20 cellular contexts compared by ENCODE assay signal in genomic region chr16:49587051-49587450, GRCh38.
DNase-seq lines count a peak whose midpoint lies in the region; ATAC-seq and TF ChIP-seq lines count a peak whose summit lies in the region.
"Had no signal": no experiment of that assay in that cellular context is flagged by ENCODE, and none has a peak within 500 bp of the region (broad histone marks: within the 10 kb centered on the region; RNA-seq: fewer than 3 reads in every experiment).

No MANE protein-coding gene starts in this region.

- H3K79me2 ChIP-seq in GM23338 (replicated peaks; ENCODE audit: insufficient read depth) (no peaks in the 10 kb centered on the region), osteoblast (ENCODE audit: insufficient read depth, low read length) (no peaks in the 10 kb centered on the region)

- H3K9me2 ChIP-seq in GM23338 (ENCODE audit: insufficient read depth) = no peaks in the 10 kb centered on the region; the same call in 1 of the 2 replicates

- no peak overlapping the region for H3K4me3 ChIP-seq in GM23338
- H3K4me3 ChIP-seq in osteoblast (ENCODE audit: insufficient read depth, low read length) = no peak overlapping the region
- H3K4me3 ChIP-seq: BLaER1, GM12878 had no signal

- H3K36me3 ChIP-seq in GM23338 (ENCODE audit: insufficient read depth) (no peaks in the 10 kb centered on the region), osteoblast (ENCODE audit: insufficient read depth, low read length) (no peaks in the 10 kb centered on the region)

- H3K27ac ChIP-seq in GM23338 (ENCODE audit: low read depth) (no peak overlapping the region), osteoblast (ENCODE audit: low read depth, low read length) (no peak overlapping the region)
- H3K27ac ChIP-seq: BLaER1 had no signal

- no peaks in the 10 kb centered on the region for H3F3A ChIP-seq in GM23338 (replicated peaks; ENCODE audit: low read depth)

- TF ChIP-seq CTCF in GM23338 (conservative IDR thresholded peaks at IDR 0.05; ENCODE audit: low read depth in 2 of 2) = no peak
- no peak for TF ChIP-seq CTCF in brain (conservative IDR thresholded peaks at IDR 0.05)
- no peak for TF ChIP-seq CTCF in osteoblast (IDR thresholded peaks at IDR 0.05; ENCODE audit: extremely low read depth, low read depth, low read length)

- H3K27me3 ChIP-seq in GM23338 (ENCODE audit: insufficient read depth) = no peaks in the 10 kb centered on the region
- H3K27me3 ChIP-seq in osteoblast (ENCODE audit: insufficient read depth, low read length) = no peaks in the 10 kb centered on the region
- H3K27me3 ChIP-seq: BLaER1 had no signal

- H3K9me3 Mint-ChIP-seq in GM23338 (peaks cover 3% of the 10 kb centered on the region; the same call in 2 of the 3 replicates), brain (peaks cover 0 to 7% (median 4%) of the 10 kb centered on the region in 5 experiments)
- H3K9me3 Mint-ChIP-seq: CD8-positive, alpha-beta T cell had no signal

- no peaks in the 10 kb centered on the region for H4K20me1 ChIP-seq in GM23338 (replicated peaks; ENCODE audit: insufficient read depth)
- H4K20me1 ChIP-seq in osteoblast (ENCODE audit: insufficient read depth, low read length) = peaks cover 4% of the 10 kb centered on the region

- H3K4me2 ChIP-seq in GM23338 = no peak overlapping the region
- H3K4me2 ChIP-seq in osteoblast (ENCODE audit: insufficient read depth, low read length) = no peak overlapping the region
- H3K4me2 ChIP-seq: BLaER1 had no signal

- H2AFZ ChIP-seq in GM23338 (no peak overlapping the region), osteoblast (ENCODE audit: low read length) (no peak overlapping the region)

- H3K4me1 Mint-ChIP-seq in GM23338 (peaks cover 47% of the 10 kb centered on the region), brain (peaks cover 81% of the 10 kb centered on the region)

- H3K36me3 Mint-ChIP-seq in GM23338 (ENCODE audit: low read depth) (no peaks in the 10 kb centered on the region), brain (peaks cover 7% of the 10 kb centered on the region)
- H3K36me3 Mint-ChIP-seq: CD8-positive, alpha-beta T cell had no signal

- ATAC-seq in GM23338 (no peak), left lobe of liver (peak; percentile 82)
- ATAC-seq: CD8-positive, alpha-beta T cell; GM12878; Panc1; Right ventricle myocardium inferior had no signal

- H3K27ac Mint-ChIP-seq in GM23338 (0 out of 2 replicates have a peak overlapping the region, but pooled peaks have one; percentile 3), brain (peak overlapping the region in 3 of 5 experiments; percentile 0 to 84 (median 72))
- H3K27ac Mint-ChIP-seq: CD8-positive, alpha-beta T cell had no signal

- H3K9me3 ChIP-seq in osteoblast (ENCODE audit: low read depth, low read length) = no peaks in the 10 kb centered on the region
- H3K9me3 ChIP-seq: BLaER1 had no signal

- H3K4me1 ChIP-seq in GM23338 (ENCODE audit: insufficient read depth) (peaks cover 3% of the 10 kb centered on the region; the same call in 1 of the 2 replicates), osteoblast (ENCODE audit: insufficient read depth, low read length) (no peaks in the 10 kb centered on the region)

- H3K4me3 Mint-ChIP-seq in GM23338 (no peak overlapping the region), brain (peak overlapping the region in 1 of 5 experiments; percentile 17)
- H3K4me3 Mint-ChIP-seq: CD8-positive, alpha-beta T cell had no signal

- DNase-seq in GM23338 (ENCODE audit: low spot score) = no peak
- peak; percentile 41 for DNase-seq in left lobe of liver (ENCODE audit: low spot score)
- DNase-seq in osteoblast (ENCODE audit: insufficient read length, low spot score, missing footprints) = peak; percentile 85
- DNase-seq in NCI-H2171 (lab: John Stamatoyannopoulos, UW) = no peak
- no peak for DNase-seq in Ammon's horn (ENCODE audit: low spot score)
- no peak for DNase-seq in NCI-H146 treated with DMSO at 0.1 percent for 48 hours (lab: John Stamatoyannopoulos, UW; ENCODE audit: unreplicated experiment)
- no peak for DNase-seq in mucosa of gallbladder (ENCODE audit: low spot score)
- DNase-seq: CD8-positive, alpha-beta T cell; DND-41; GOT3; KBM-7; MV-4-11; NCI-H1436 treated with DMSO at 0.1 percent for 48 hours; NCI-H2081; NCI-H510A had no signal

- H3K27me3 Mint-ChIP-seq in GM23338 (ENCODE audit: insufficient read depth, low read depth, poor library complexity) (peaks cover 9% of the 10 kb centered on the region), brain (peaks cover 52% of the 10 kb centered on the region)

TF ChIP-seq in GM23338, 12 proteins besides CTCF, POLR2A, EP300 and RAD21:
- no peak for TF ChIP-seq ZNF331 (CRISPR knock-in tag; IDR thresholded peaks at IDR 0.05; ENCODE audit: low read depth)
- TF ChIP-seq ETS1 (IDR thresholded peaks at IDR 0.05) = no peak
- TF ChIP-seq POLR2AphosphoS5 (IDR thresholded peaks at IDR 0.05; ENCODE audit: low read depth) = no peak
- no peak for TF ChIP-seq STAT1 (IDR thresholded peaks at IDR 0.05; ENCODE audit: unreplicated experiment)
- no peak for TF ChIP-seq CREB1 (CRISPR knock-in tag; IDR thresholded peaks at IDR 0.05; ENCODE audit: low read depth)
- TF ChIP-seq JUNB (IDR thresholded peaks at IDR 0.05; ENCODE audit: unreplicated experiment) = no peak
- TF ChIP-seq ZNF462 (CRISPR knock-in tag; IDR thresholded peaks at IDR 0.05) = no peak
- no peak for TF ChIP-seq EZH2 (IDR thresholded peaks at IDR 0.05; ENCODE audit: low read depth, unreplicated experiment)
- TF ChIP-seq ZNF114 (CRISPR knock-in tag; IDR thresholded peaks at IDR 0.05) = no peak

Comparison
In these comparisons a context has a peak if more than half of its experiments do, and no peak if none do; other contexts are left out.
1. DNase-seq: peak in left lobe of liver (single experiment) and osteoblast (single experiment); none in GM23338 (single experiment), NCI-H2171 (single experiment), Ammon's horn (single experiment), NCI-H146 treated with DMSO at 0.1 percent for 48 hours (single experiment) and mucosa of gallbladder (single experiment).